Comparison of ENCODE assay signal across 8 cellular contexts in genomic region chr9:137222190-137223077, GRCh38. TPM values are rescaled to one million over a fixed set of nuclear protein-coding genes. Genes with fewer than 3 reads are reported as not detected.
DNase-seq lines count a peak whose midpoint lies in the region; ATAC-seq and TF ChIP-seq lines count a peak whose summit lies in the region.

Gene RNF208, minus strand, starts transcription at chr9:137222240. Its CDS starts 1,028 bp downstream, at chr9:137221212.

- H3K27me3 ChIP-seq in iPS-15b (ENCODE audit: control insufficient read depth, insufficient read depth, low read length) = no peaks in the 10 kb centered on the region

- peak within 1 kb of the TSS; percentile 82 for H3K27ac Mint-ChIP-seq in activated naive CD8-positive, alpha-beta T cell treated with anti-CD3 and anti-CD28 coated beads, Interleukin-2, amount 10 ng/mL, durations not matched to agents 7 days and 5 days
- H3K27ac Mint-ChIP-seq in stimulated activated memory B cell treated with anti-CD40 and anti-IgM and Interleukin-4, amounts not matched to agents 10 μg/mL and 1 μg/mL and 100 μg/mL, for 72 hours = peak within 1 kb of the TSS; percentile 69

- no peak for TF ChIP-seq POLR2A in GM18505 (IDR thresholded peaks at IDR 0.05; ENCODE audit: borderline replicate concordance, extremely low read depth, insufficient read depth, insufficient read length)

- H3K4me3 ChIP-seq in iPS-15b (ENCODE audit: low read depth, low read length) = peak within 1 kb of the TSS; percentile 63

- POLR2A ChIA-PET in activated naive CD8-positive, alpha-beta T cell treated with anti-CD3 and anti-CD28 coated beads, Interleukin-2, amount 10 ng/mL, durations not matched to agents 7 days and 5 days (lab: Charles Lee) = interaction anchor here (0.7 to 4.9 kb wide), 20 partner anchors 8 to 494 kb away, joined by 3 to 43 read pairs (median 6); partner anchors contain the start of genes ANAPC2, DPP7, MAN1B1 and NDOR1

- H3K4me1 Mint-ChIP-seq in activated naive CD8-positive, alpha-beta T cell treated with anti-CD3 and anti-CD28 coated beads, Interleukin-2, amount 10 ng/mL, durations not matched to agents 7 days and 5 days = peaks cover 5% of the 10 kb centered on the region
- H3K4me1 Mint-ChIP-seq in stimulated activated memory B cell treated with anti-CD40 and anti-IgM and Interleukin-4, amounts not matched to agents 10 μg/mL and 1 μg/mL and 100 μg/mL, for 72 hours = peaks cover 15% of the 10 kb centered on the region

- peak; percentile 67 for DNase-seq in activated naive CD8-positive, alpha-beta T cell treated with anti-CD3 and anti-CD28 coated beads, Interleukin-2, amount 10 ng/mL, durations not matched to agents 7 days and 5 days
- DNase-seq in OCI-M2 (lab: John Stamatoyannopoulos, UW; ENCODE audit: unreplicated experiment) (no peak), DMS114 treated with DMSO at 0.1 percent for 48 hours (lab: John Stamatoyannopoulos, UW; ENCODE audit: unreplicated experiment) (no peak), DMS153 treated with DMSO at 0.1 percent for 48 hours (lab: John Stamatoyannopoulos, UW; ENCODE audit: unreplicated experiment) (no peak)

- peak within 1 kb of the TSS; percentile 41 for H3K9ac ChIP-seq in iPS-15b (ENCODE audit: low read depth, low read length)

- no peaks in the 10 kb centered on the region for H3K27me3 Mint-ChIP-seq in activated naive CD8-positive, alpha-beta T cell treated with anti-CD3 and anti-CD28 coated beads, Interleukin-2, amount 10 ng/mL, durations not matched to agents 7 days and 5 days
- H3K27me3 Mint-ChIP-seq in stimulated activated memory B cell treated with anti-CD40 and anti-IgM and Interleukin-4, amounts not matched to agents 10 μg/mL and 1 μg/mL and 100 μg/mL, for 72 hours = peaks cover 3% of the 10 kb centered on the region

- no peaks in the 10 kb centered on the region for H3K36me3 ChIP-seq in iPS-15b (ENCODE audit: control insufficient read depth, insufficient read depth, low read length)

- ATAC-seq in GM18505 (IDR thresholded peaks at IDR 0.05; ENCODE audit: unreplicated experiment) (peak; percentile 1), HG03378 (IDR thresholded peaks at IDR 0.05; ENCODE audit: unreplicated experiment) (peak; percentile 2)
- no peak for ATAC-seq in activated naive CD8-positive, alpha-beta T cell treated with anti-CD3 and anti-CD28 coated beads, Interleukin-2, amount 10 ng/mL, durations not matched to agents 7 days and 5 days (ENCODE audit: low read depth)
- peak; percentile 1 for ATAC-seq in stimulated activated memory B cell treated with anti-CD40 and anti-IgM and Interleukin-4, amounts not matched to agents 10 μg/mL and 1 μg/mL and 100 μg/mL, for 72 hours

- no peaks in the 10 kb centered on the region for H3K36me3 Mint-ChIP-seq in activated naive CD8-positive, alpha-beta T cell treated with anti-CD3 and anti-CD28 coated beads, Interleukin-2, amount 10 ng/mL, durations not matched to agents 7 days and 5 days
- H3K36me3 Mint-ChIP-seq in stimulated activated memory B cell treated with anti-CD40 and anti-IgM and Interleukin-4, amounts not matched to agents 10 μg/mL and 1 μg/mL and 100 μg/mL, for 72 hours = no peaks in the 10 kb centered on the region

- H3K4me3 Mint-ChIP-seq in activated naive CD8-positive, alpha-beta T cell treated with anti-CD3 and anti-CD28 coated beads, Interleukin-2, amount 10 ng/mL, durations not matched to agents 7 days and 5 days = peak within 1 kb of the TSS; percentile 84
- peak within 1 kb of the TSS; percentile 83 for H3K4me3 Mint-ChIP-seq in stimulated activated memory B cell treated with anti-CD40 and anti-IgM and Interleukin-4, amounts not matched to agents 10 μg/mL and 1 μg/mL and 100 μg/mL, for 72 hours

- H3K9me3 Mint-ChIP-seq in activated naive CD8-positive, alpha-beta T cell treated with anti-CD3 and anti-CD28 coated beads, Interleukin-2, amount 10 ng/mL, durations not matched to agents 7 days and 5 days = no peaks in the 10 kb centered on the region
- H3K9me3 Mint-ChIP-seq in stimulated activated memory B cell treated with anti-CD40 and anti-IgM and Interleukin-4, amounts not matched to agents 10 μg/mL and 1 μg/mL and 100 μg/mL, for 72 hours = no peaks in the 10 kb centered on the region

- H3K9me3 ChIP-seq in iPS-15b (ENCODE audit: control insufficient read depth, insufficient read depth, low read length) = no peaks in the 10 kb centered on the region

- H3K4me1 ChIP-seq in iPS-15b (ENCODE audit: control insufficient read depth, insufficient read depth, low read length) = no peaks in the 10 kb centered on the region

RNA-seq across cellular contexts. Expression of gene RNF208, which starts in this region (rescaled TPM):
- total RNA-seq in activated naive CD8-positive, alpha-beta T cell treated with anti-CD3 and anti-CD28 coated beads, Interleukin-2, amount 10 ng/mL, durations not matched to agents 7 days and 5 days = 1 to 10 TPM; 5.0 to 7.2 TPM
